ENCODE assay signal across 8 cellular contexts in the genomic region with DNA sequence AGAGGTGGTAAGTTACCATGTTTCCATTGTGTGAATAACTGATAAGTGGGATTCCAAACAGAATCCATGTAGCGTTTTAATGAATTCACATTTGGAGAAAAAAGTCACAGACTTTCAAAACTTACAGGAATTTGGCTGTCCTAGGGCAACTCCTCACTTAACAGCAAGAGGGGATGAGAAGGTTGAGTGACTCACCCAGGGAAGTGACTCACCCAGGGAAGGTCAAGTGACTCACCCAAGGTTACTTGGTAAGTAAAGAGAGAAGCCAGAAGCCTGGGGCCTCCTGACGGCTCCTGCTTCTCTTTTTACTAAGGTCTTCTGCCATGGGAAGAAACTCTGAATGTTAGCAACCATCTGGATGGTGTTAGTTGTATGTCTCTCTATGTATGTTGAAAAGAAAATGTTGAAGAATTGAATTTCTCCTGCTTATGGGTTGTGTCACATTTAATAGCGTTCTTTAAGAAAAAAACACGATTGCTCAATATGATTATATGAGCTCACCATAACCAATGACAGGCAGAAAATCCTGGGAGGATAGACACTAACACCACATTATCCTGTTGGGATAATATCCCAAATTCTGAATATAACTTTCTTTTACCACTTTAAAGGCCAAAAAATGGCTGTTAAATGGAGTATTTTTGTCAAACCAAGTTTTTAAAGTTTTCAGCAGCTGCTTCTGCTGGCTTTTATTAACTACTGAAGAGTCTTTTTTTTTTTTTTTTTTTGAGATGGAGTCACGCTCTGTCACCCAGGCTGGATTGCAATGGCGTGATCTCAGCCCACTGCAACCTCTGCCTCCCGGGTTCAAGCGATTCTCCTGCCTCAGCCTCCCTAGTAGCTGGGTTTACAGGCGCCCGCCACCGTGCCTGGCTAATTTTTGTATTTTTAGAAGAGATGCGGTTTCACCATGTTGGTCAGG.
A peak's percentile ranks its signal among the peaks of the same experiment; 100 is the strongest.
DNase-seq lines count a peak whose midpoint lies in the region; ATAC-seq and TF ChIP-seq lines count a peak whose summit lies in the region.

No MANE protein-coding gene starts in this region.

- H3K9me2 ChIP-seq in PC-9 (ENCODE audit: insufficient read depth), result no peaks in the 10 kb centered on the region

- TSS peak; percentile 67 for BruUV-seq in PC-9 (replicated peaks; lab: Mats Ljungman, UMichigan)

- H3K79me2 ChIP-seq in PC-9 (ENCODE audit: low read depth), result no peaks in the 10 kb centered on the region

- POLR2A ChIA-PET in PC-9 (lab: Charles Lee; ENCODE audit: unreplicated experiment), result interaction anchor here (0.6 kb wide), 1 partner anchor 423 kb away, joined by 15 read pairs; no protein-coding TSS in a partner anchor

- H3K36me3 ChIP-seq in PC-9 (ENCODE audit: low read depth) (no peaks in the 10 kb centered on the region), skeletal muscle satellite cell (ENCODE audit: insufficient read depth, low read length) (no peaks in the 10 kb centered on the region)

- peaks cover 34% of the 10 kb centered on the region for H3K4me1 ChIP-seq in PC-9 (replicated peaks; ENCODE audit: insufficient read depth)
- H3K4me1 ChIP-seq in skeletal muscle satellite cell (ENCODE audit: control insufficient read depth, insufficient read depth, low read length), result peaks cover 49% of the 10 kb centered on the region

- H3F3A ChIP-seq in PC-9 (ENCODE audit: insufficient read depth, low read depth), result peaks cover 31% of the 10 kb centered on the region

- peak; percentile 67 for ATAC-seq in HG02759 (IDR thresholded peaks at IDR 0.05; ENCODE audit: unreplicated experiment)

- peak overlapping the region; percentile 83 for H3K27ac ChIP-seq in PC-9

- H3K4me3 ChIP-seq in PC-9, result no peak overlapping the region
- peak overlapping the region; percentile 40 for H3K4me3 ChIP-seq in skeletal muscle satellite cell (ENCODE audit: low read length)

- peak overlapping the region; percentile 74 for H3K9ac ChIP-seq in skeletal muscle satellite cell (ENCODE audit: low read depth, low read length)

- intact Hi-C loops in PC-9 (cut with micrococcal nuclease; ENCODE audit: unreplicated experiment) (loop anchor here (1.0 to 5.0 kb wide), 2 partner anchors 41 to 99 kb away; no protein-coding TSS in a partner anchor), cardiac septum (cut with DNase I) (no loop called here)

- CTCF ChIA-PET in PC-9 (lab: Charles Lee), result interaction anchor here (0.7 to 0.8 kb wide), 2 partner anchors 134 to 413 kb away, joined by 3 to 11 read pairs; no protein-coding TSS in a partner anchor

- H3K27me3 ChIP-seq in PC-9 (ENCODE audit: insufficient read depth, low read depth), result no peaks in the 10 kb centered on the region
- H3K27me3 ChIP-seq in skeletal muscle satellite cell (ENCODE audit: control insufficient read depth, insufficient read depth, low read length), result no peaks in the 10 kb centered on the region

- H3K4me2 ChIP-seq in PC-9 (peak overlapping the region; percentile 59), skeletal muscle satellite cell (ENCODE audit: low read length) (peak overlapping the region; percentile 80)

- no peaks in the 10 kb centered on the region for H4K20me1 ChIP-seq in PC-9 (ENCODE audit: insufficient read depth)

- H3K9me3 ChIP-seq in PC-9 (ENCODE audit: insufficient read depth, low read depth) (peaks cover 2% of the 10 kb centered on the region; the same call in 1 of the 2 replicates), skeletal muscle satellite cell (replicated peaks; ENCODE audit: low read length) (no peaks in the 10 kb centered on the region)

- no peak for TF ChIP-seq CTCF in PC-9 (conservative IDR thresholded peaks at IDR 0.05)

- peak; percentile 15 for DNase-seq in DMS53 treated with DMSO at 0.1 percent for 48 hours (lab: John Stamatoyannopoulos, UW; ENCODE audit: unreplicated experiment)
- peak; percentile 81 to 97 for DNase-seq in PC-9
- DNase-seq in activated gamma-delta T cell treated with anti-CD3 and anti-CD28 coated beads, Interleukin-2, amount 50 U/mL, for 16 hours (ENCODE audit: low read depth), result peak; percentile 38
- peak; percentile 86 for DNase-seq in cardiac septum (ENCODE audit: low spot score)
- no peak for DNase-seq in NCI-H1417 (lab: John Stamatoyannopoulos, UW)
- no peak for DNase-seq in DMS153 treated with DMSO at 0.1 percent for 48 hours (lab: John Stamatoyannopoulos, UW; ENCODE audit: unreplicated experiment)

- no peak overlapping the region; the same call in 1 of the 2 replicates for H2AFZ ChIP-seq in PC-9

Comparison
In these comparisons a context has a peak if more than half of its experiments do, and no peak if none do; other contexts are left out.
1. DNase-seq: peak in DMS53 treated with DMSO at 0.1 percent for 48 hours (single experiment), PC-9 (2 of 2), activated gamma-delta T cell treated with anti-CD3 and anti-CD28 coated beads, Interleukin-2, amount 50 U/mL, for 16 hours (single experiment) and cardiac septum (single experiment); none in NCI-H1417 (0 of 3) and DMS153 treated with DMSO at 0.1 percent for 48 hours (single experiment).